Comparison of ENCODE assay signal across 1 cellular context in genomic region chr5:91028518-91028956, GRCh38.
TF ChIP-seq lines count a peak whose summit lies in the region.

No MANE protein-coding gene starts in this region.

TF ChIP-seq in H1, 55 proteins besides CTCF, POLR2A, EP300 and RAD21 (continued from another document):
- TF ChIP-seq ATF2 (IDR thresholded peaks at IDR 0.05; ENCODE audit: low read length) (no peak), USF2 (IDR thresholded peaks at IDR 0.05; ENCODE audit: low read length) (no peak)
TF ChIP-seq in H1: peak in this region for 0.
